22 cellular contexts compared by ENCODE assay signal in genomic region chr5:38401145-38401544, GRCh38.
DNase-seq lines count a peak whose midpoint lies in the region; ATAC-seq, FAIRE-seq and TF ChIP-seq lines count a peak whose summit lies in the region.
"Had no signal": no experiment of that assay in that cellular context is flagged by ENCODE, and none has a peak within 500 bp of the region (broad histone marks: within the 10 kb centered on the region; RNA-seq: fewer than 3 reads in every experiment).

No MANE protein-coding gene starts in this region.

- no peak for ATAC-seq in IMR-90 (ENCODE audit: low read depth)
- ATAC-seq in HepG2, result no peak
- peak in 3 of 4 donors; percentile 26 to 75 (median 38) for ATAC-seq in right lobe of liver
- ATAC-seq in GM18520 (IDR thresholded peaks at IDR 0.05; ENCODE audit: unreplicated experiment), result no peak
- no peak for ATAC-seq in GM19452 (IDR thresholded peaks at IDR 0.05; ENCODE audit: unreplicated experiment)
- ATAC-seq: A549; CD8-positive, alpha-beta T cell had no signal

- POLR2A ChIA-PET in IMR-90 (lab: Charles Lee; ENCODE audit: unreplicated experiment) (no interaction called here), HepG2 (lab: Yijun Ruan, JAX) (no interaction called here)

- H3K27me3 ChIP-seq in IMR-90 (ENCODE audit: control insufficient read depth, insufficient read depth, low read length) (peaks cover 35% of the 10 kb centered on the region), bronchial epithelial cell (ENCODE audit: control insufficient read depth, insufficient read depth, low read length) (no peaks in the 10 kb centered on the region), HepG2 (ENCODE audit: control insufficient read depth in 1 of 2, insufficient read depth in 2 of 2, low read length in 2 of 2) (peaks cover 0 to 16% of the 10 kb centered on the region in 2 experiments; a peak in 2 of 5 replicates), right lobe of liver (no peaks in the 10 kb centered on the region)

- H3K23ac ChIP-seq in IMR-90 (ENCODE audit: low read depth, low read length), result no peak overlapping the region

- no peak overlapping the region for H4K8ac ChIP-seq in IMR-90 (ENCODE audit: low read depth in 2 of 2, low read length in 2 of 2)

- H3K4ac ChIP-seq in IMR-90 (ENCODE audit: low read depth, low read length), result no peak overlapping the region

- H3K4me2 ChIP-seq in IMR-90 (ENCODE audit: low read depth, low read length) (no peak overlapping the region), HepG2 (ENCODE audit: low read depth, low read length) (no peak overlapping the region)
- H3K4me2 ChIP-seq: A549; BLaER1 treated with 17β-estradiol and CSF1 and Interleukin-3, amounts not matched to agents 10 nM and 100 nM had no signal

- H3K9me1 ChIP-seq in IMR-90 (ENCODE audit: insufficient read depth, low read length), result no peaks in the 10 kb centered on the region

- dilution Hi-C loops in IMR-90 (cut with HindIII; ENCODE audit: low sequenced_read_pairs, unreplicated experiment), result no loop called here

- H3K14ac ChIP-seq in IMR-90 (replicated peaks; ENCODE audit: low read depth, low read length), result no peak overlapping the region

- H3K79me2 ChIP-seq in HepG2 (ENCODE audit: insufficient read depth, low read length), result no peaks in the 10 kb centered on the region

- no peak overlapping the region for H3K4me3 Mint-ChIP-seq in activated T-cell treated with anti-CD3 and anti-CD28 coated beads, Interleukin-2, amount 50 U/mL, for 24 hours
- H3K4me3 Mint-ChIP-seq: B cell; CD4-positive, alpha-beta T cell; CD8-positive, alpha-beta T cell had no signal

- H4K5ac ChIP-seq in IMR-90 (ENCODE audit: low read depth, low read length), result no peak overlapping the region

- no peaks in the 10 kb centered on the region for H3K4me1 Mint-ChIP-seq in activated T-cell treated with anti-CD3 and anti-CD28 coated beads, Interleukin-2, amount 50 U/mL, for 24 hours (ENCODE audit: low read depth)
- H3K4me1 Mint-ChIP-seq: B cell had no signal

- H2AFZ ChIP-seq in IMR-90 (replicated peaks; ENCODE audit: low read length, poor library complexity) (no peak overlapping the region), HepG2 (ENCODE audit: low read length) (no peak overlapping the region)

- no peak overlapping the region for H3K27ac ChIP-seq in IMR-90 (ENCODE audit: insufficient read depth, low read length)
- H3K27ac ChIP-seq in HepG2 (ENCODE audit: extremely low read length, insufficient read depth, low read length), result no peak overlapping the region
- H3K27ac ChIP-seq in right lobe of liver, result no peak overlapping the region
- H3K27ac ChIP-seq: 22Rv1; A549; BLaER1 treated with 17β-estradiol and CSF1 and Interleukin-3, amounts not matched to agents 10 nM and 100 nM; C4-2B had no signal

- TF ChIP-seq RAD21 in IMR-90 (IDR thresholded peaks at IDR 0.05; ENCODE audit: low read length) (no peak), HepG2 (CRISPR knock-in tag; IDR thresholded peaks at IDR 0.05) (no peak)

- no peak overlapping the region for H2BK5ac ChIP-seq in IMR-90 (ENCODE audit: low read depth, low read length, poor library complexity, severe bottlenecking)

- TF ChIP-seq POLR2A in IMR-90 (IDR thresholded peaks at IDR 0.05; ENCODE audit: low read depth, low read length), result no peak
- TF ChIP-seq POLR2A in HepG2 (IDR thresholded peaks at IDR 0.05; ENCODE audit: insufficient read depth in 1 of 2, low read depth in 2 of 2, low read length in 2 of 2), result no peak
- no peak for TF ChIP-seq POLR2A in right lobe of liver (IDR thresholded peaks at IDR 0.05)

- TF ChIP-seq EP300 in HepG2 (IDR thresholded peaks at IDR 0.05; ENCODE audit: low read depth in 2 of 2, low read length in 2 of 2), result no peak
- TF ChIP-seq EP300 in HepG2 (CRISPR knock-in tag; IDR thresholded peaks at IDR 0.05; ENCODE audit: borderline replicate concordance), result no peak

- DNase-seq in IMR-90 (no peak), bronchial epithelial cell (ENCODE audit: low read depth) (no peak), HepG2 (ENCODE audit: low spot score) (no peak), right lobe of liver (no peak)
- DNase-seq in activated T-cell treated with anti-CD3 and anti-CD28 coated beads, Interleukin-2, amount 50 U/mL, for 24 hours, result no peak
- DNase-seq: AML-193; Caco-2; Calu3; CD4-positive, alpha-beta T cell; CD8-positive, alpha-beta T cell; DMS79 treated with DMSO at 0.1 percent for 48 hours; GF-D8 had no signal

- no peak overlapping the region for H3K9ac ChIP-seq in IMR-90 (ENCODE audit: low read depth, low read length)
- no peak overlapping the region for H3K9ac ChIP-seq in HepG2 (ENCODE audit: insufficient read depth, low read depth, low read length)
- H3K9ac ChIP-seq: BLaER1 treated with 17β-estradiol and CSF1 and Interleukin-3, amounts not matched to agents 10 nM and 100 nM had no signal

- no peak overlapping the region for H4K91ac ChIP-seq in IMR-90 (ENCODE audit: insufficient read depth, low read depth, low read length)

- peak; percentile 55 for FAIRE-seq in bronchial epithelial cell (lab: Jason Lieb, UNC)
- FAIRE-seq in HepG2 (lab: Jason Lieb, UNC), result no peak
- FAIRE-seq: A549, D721Med, G401.6, GM12891 had no signal

- no peak overlapping the region for H2AK5ac ChIP-seq in IMR-90 (ENCODE audit: low read depth, low read length)

- H3K4me1 ChIP-seq in IMR-90 (ENCODE audit: control insufficient read depth, insufficient read depth, low read length), result no peaks in the 10 kb centered on the region
- no peaks in the 10 kb centered on the region for H3K4me1 ChIP-seq in HepG2 (ENCODE audit: insufficient read depth, low read length)
- H3K4me1 ChIP-seq in right lobe of liver, result peaks cover 0 to 5% (median 0%) of the 10 kb centered on the region in 4 donors
- H3K4me1 ChIP-seq: A549, Caco-2 had no signal

- H2BK15ac ChIP-seq in IMR-90 (ENCODE audit: low read depth, low read length), result no peak overlapping the region

- peaks cover 45% of the 10 kb centered on the region for H3K27me3 Mint-ChIP-seq in activated T-cell treated with anti-CD3 and anti-CD28 coated beads, Interleukin-2, amount 50 U/mL, for 24 hours

- H3K9me3 ChIP-seq in IMR-90 (ENCODE audit: control insufficient read depth, insufficient read depth, low read length) (no peaks in the 10 kb centered on the region), HepG2 (ENCODE audit: low read length) (no peaks in the 10 kb centered on the region), right lobe of liver (no peaks in the 10 kb centered on the region)
- H3K9me3 ChIP-seq: Caco-2 had no signal

- no peaks in the 10 kb centered on the region for H3K9me3 Mint-ChIP-seq in activated T-cell treated with anti-CD3 and anti-CD28 coated beads, Interleukin-2, amount 50 U/mL, for 24 hours
- H3K9me3 Mint-ChIP-seq: CD4-positive, alpha-beta T cell; CD8-positive, alpha-beta T cell had no signal

- no peak overlapping the region for H2BK20ac ChIP-seq in IMR-90 (ENCODE audit: low read depth, low read length)

- no peaks in the 10 kb centered on the region for H3K79me1 ChIP-seq in IMR-90 (ENCODE audit: low read depth in 1 of 2, low read length in 2 of 2)

- no peak overlapping the region for H3K56ac ChIP-seq in IMR-90 (ENCODE audit: extremely low read depth, insufficient read depth, low read length)

- intact Hi-C loops in IMR-90 (cut with micrococcal nuclease), result no loop called here
- intact Hi-C loops in HepG2 (cut with micrococcal nuclease; ENCODE audit: unreplicated experiment), result no loop called here
- intact Hi-C loops in right lobe of liver (cut with DNase I), result no loop called here

- H2BK120ac ChIP-seq in IMR-90 (ENCODE audit: low read depth, low read length), result no peak overlapping the region

- WGBS in IMR-90 (ENCODE audit: extremely low coverage in 2 of 2, insufficient read length in 1 of 2), 2 experiments, result no CpG with 5 or more reads among the region's 1 CpG
- WGBS in HepG2 (ENCODE audit: low lambda C conversion rate), result 0% methylated on average over 1 of the region's 1 CpG
- WGBS in right lobe of liver (ENCODE audit: insufficient coverage, low coverage, low lambda C conversion rate, missing lambda C conversion rate), result 18% methylated on average over 1 of the region's 1 CpG

- H3K4me3 ChIP-seq in IMR-90 (ENCODE audit: insufficient read depth, low read depth, low read length) (no peak overlapping the region), bronchial epithelial cell (ENCODE audit: low read depth, low read length) (no peak overlapping the region), HepG2 (replicated peaks in 1 of 3; ENCODE audit: insufficient read depth in 1 of 3, low read depth in 2 of 3, low read length in 3 of 3) (no peak overlapping the region), right lobe of liver (no peak overlapping the region)
- H3K4me3 ChIP-seq: A549; BLaER1 treated with 17β-estradiol and CSF1 and Interleukin-3, amounts not matched to agents 10 nM and 100 nM had no signal

- H3K36me3 ChIP-seq in IMR-90 (ENCODE audit: control insufficient read depth, insufficient read depth, low read length) (no peaks in the 10 kb centered on the region), bronchial epithelial cell (ENCODE audit: control insufficient read depth, insufficient read depth, low read length) (no peaks in the 10 kb centered on the region), HepG2 (replicated peaks in 1 of 2; ENCODE audit: control insufficient read depth in 1 of 2, insufficient read depth in 2 of 2, low read length in 2 of 2) (no peaks in the 10 kb centered on the region), right lobe of liver (no peaks in the 10 kb centered on the region)
- H3K36me3 ChIP-seq: BLaER1 treated with 17β-estradiol and CSF1 and Interleukin-3, amounts not matched to agents 10 nM and 100 nM had no signal

- CTCF ChIA-PET in IMR-90 (lab: Yijun Ruan, JAX) (no interaction called here), HepG2 (lab: Yijun Ruan, JAX; ENCODE audit: low intra/inter-chr PET ratio, low total read pairs) (no interaction called here)

- no peak overlapping the region for H3K18ac ChIP-seq in IMR-90 (ENCODE audit: low read depth, low read length)

- in situ Hi-C loops in IMR-90 (cut with MboI; ENCODE audit: low sequenced_read_pairs) (no loop called here), HepG2 (cut with HindIII; ENCODE audit: extremely low pct_ligation_motif_present, low pct_unique_long_range_greater_than_20kb) (loop anchor here (5.0 kb wide), 1 partner anchor 194 kb away; no protein-coding TSS in a partner anchor)

- no peak for TF ChIP-seq CTCF in IMR-90 (conservative IDR thresholded peaks at IDR 0.05; ENCODE audit: low read depth, low read length)
- no peak for TF ChIP-seq CTCF in bronchial epithelial cell (IDR thresholded peaks at IDR 0.05; ENCODE audit: insufficient read depth, low read length, severe bottlenecking)
- no peak for TF ChIP-seq CTCF in HepG2 (CRISPR knock-in tag; IDR thresholded peaks at IDR 0.05)
- TF ChIP-seq CTCF in right lobe of liver (IDR thresholded peaks at IDR 0.05), result no peak

- BruUV-seq in IMR-90 (replicated peaks; lab: Mats Ljungman, UMichigan) (no TSS peak), HepG2 (replicated peaks; lab: Mats Ljungman, UMichigan) (no TSS peak)

- no peaks in the 10 kb centered on the region for H3K36me3 Mint-ChIP-seq in activated T-cell treated with anti-CD3 and anti-CD28 coated beads, Interleukin-2, amount 50 U/mL, for 24 hours (ENCODE audit: low read depth)
- H3K36me3 Mint-ChIP-seq: CD8-positive, alpha-beta T cell had no signal

- H3K27ac Mint-ChIP-seq in activated T-cell treated with anti-CD3 and anti-CD28 coated beads, Interleukin-2, amount 50 U/mL, for 24 hours, result no peak overlapping the region
- H3K27ac Mint-ChIP-seq: B cell; CD4-positive, alpha-beta T cell; CD8-positive, alpha-beta T cell had no signal

- H4K20me1 ChIP-seq in IMR-90 (ENCODE audit: insufficient read depth, low read length) (no peaks in the 10 kb centered on the region), HepG2 (ENCODE audit: insufficient read depth, low read length) (no peaks in the 10 kb centered on the region)
- H4K20me1 ChIP-seq: BLaER1 treated with 17β-estradiol and CSF1 and Interleukin-3, amounts not matched to agents 10 nM and 100 nM had no signal

- no peak overlapping the region for H2AK9ac ChIP-seq in IMR-90 (replicated peaks; ENCODE audit: low read depth, low read length, poor library complexity)

Comparison
In these comparisons a context has a peak if more than half of its experiments do, and no peak if none do; other contexts are left out.
1. ATAC-seq: peak in right lobe of liver (3 of 4); none in IMR-90 (single experiment), HepG2 (single experiment), GM18520 (single experiment) and GM19452 (single experiment).